16 cellular contexts compared by ENCODE assay signal in the genomic region with DNA sequence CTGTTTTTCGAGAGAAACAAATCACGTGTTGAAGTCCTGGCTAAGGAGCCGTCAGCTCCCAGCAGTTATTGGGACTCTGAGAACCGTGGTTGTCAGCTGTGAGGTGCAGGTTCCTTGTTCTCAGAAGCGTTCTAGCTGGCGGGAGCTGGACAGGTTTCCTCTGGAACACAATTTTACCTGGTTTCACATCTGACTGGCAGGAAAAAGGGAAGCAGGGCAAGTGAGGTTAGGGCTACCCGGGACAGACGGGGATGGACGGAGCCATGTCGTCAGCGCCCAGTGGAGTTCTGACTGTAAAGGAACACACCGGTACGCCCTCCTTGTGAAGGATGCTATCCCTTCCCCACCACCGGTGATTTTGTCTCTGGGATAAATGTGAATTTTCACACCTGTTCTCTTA. TPM values are rescaled to one million over a fixed set of nuclear protein-coding genes. Genes with fewer than 3 reads are reported as not detected.
DNase-seq lines count a peak whose midpoint lies in the region; ATAC-seq and TF ChIP-seq lines count a peak whose summit lies in the region.
"Had no signal": no experiment of that assay in that cellular context is flagged by ENCODE, and none has a peak within 500 bp of the region (broad histone marks: within the 10 kb centered on the region; RNA-seq: fewer than 3 reads in every experiment).

No MANE protein-coding gene starts in this region.

- H3K9me3 ChIP-seq in AG04450 (ENCODE audit: control insufficient read depth, insufficient read depth, low read length): no peaks in the 10 kb centered on the region
- H3K9me3 ChIP-seq in endodermal cell (ENCODE audit: control insufficient read depth, low read length): no peaks in the 10 kb centered on the region
- H3K9me3 ChIP-seq: BLaER1 treated with 17β-estradiol and CSF1 and Interleukin-3, amounts not matched to agents 10 nM and 100 nM; HAP-1 had no signal

- no peaks in the 10 kb centered on the region for H3K27me3 ChIP-seq in AG04450 (ENCODE audit: control insufficient read depth, insufficient read depth, low read length)
- H3K27me3 ChIP-seq in endodermal cell (ENCODE audit: control insufficient read depth, insufficient read depth, low read length, poor library complexity, severe bottlenecking): no peaks in the 10 kb centered on the region
- H3K27me3 ChIP-seq: BLaER1 treated with 17β-estradiol and CSF1 and Interleukin-3, amounts not matched to agents 10 nM and 100 nM had no signal

- no peaks in the 10 kb centered on the region for H3K9me3 Mint-ChIP-seq in endodermal cell
- no peaks in the 10 kb centered on the region for H3K9me3 Mint-ChIP-seq in osteocyte (ENCODE audit: unreplicated experiment)
- no peaks in the 10 kb centered on the region for H3K9me3 Mint-ChIP-seq in type B pancreatic cell
- H3K9me3 Mint-ChIP-seq: CD4-positive, CD25-positive, alpha-beta regulatory T cell; HFFc6 had no signal

- peaks cover 5% of the 10 kb centered on the region for H3K4me1 ChIP-seq in endodermal cell (ENCODE audit: control insufficient read depth, insufficient read depth, low read length)
- H3K4me1 ChIP-seq: HAP-1 had no signal

- DNase-seq in AG04450 (ENCODE audit: low read depth, low spot score) (no peak), endodermal cell (peak; percentile 32), osteocyte (ENCODE audit: extremely low spot score, unreplicated experiment) (no peak), type B pancreatic cell (ENCODE audit: extremely low spot score, unreplicated experiment) (no peak), NCI-H446 (lab: John Stamatoyannopoulos, UW) (no peak), substantia nigra (lab: John Stamatoyannopoulos, UW) (no peak), GDM1 (lab: John Stamatoyannopoulos, UW) (no peak)
- DNase-seq: 8988T; Calu3; CD4-positive, CD25-positive, alpha-beta regulatory T cell; DMS79; HFFc6 had no signal

- H3K36me3 ChIP-seq in endodermal cell (ENCODE audit: control insufficient read depth, insufficient read depth, low read length): no peaks in the 10 kb centered on the region

- peaks cover 13% of the 10 kb centered on the region for H3K4me1 Mint-ChIP-seq in endodermal cell
- H3K4me1 Mint-ChIP-seq in osteocyte (ENCODE audit: unreplicated experiment): peaks cover 18% of the 10 kb centered on the region
- peaks cover 16% of the 10 kb centered on the region for H3K4me1 Mint-ChIP-seq in type B pancreatic cell (ENCODE audit: unreplicated experiment)

- no peak overlapping the region for H3K9ac ChIP-seq in endodermal cell (ENCODE audit: extremely low read depth, low read length, poor library complexity, severe bottlenecking)
- H3K9ac ChIP-seq: BLaER1 treated with 17β-estradiol and CSF1 and Interleukin-3, amounts not matched to agents 10 nM and 100 nM had no signal

- POLR2A ChIA-PET in AG04450 (lab: Yijun Ruan, JAX): no interaction called here

- H3K27me3 Mint-ChIP-seq in endodermal cell (ENCODE audit: insufficient read depth) (no peaks in the 10 kb centered on the region), osteocyte (ENCODE audit: unreplicated experiment) (no peaks in the 10 kb centered on the region), type B pancreatic cell (no peaks in the 10 kb centered on the region)

- no peak overlapping the region for H3K4me3 Mint-ChIP-seq in endodermal cell
- no peak overlapping the region for H3K4me3 Mint-ChIP-seq in osteocyte (ENCODE audit: unreplicated experiment)
- H3K4me3 Mint-ChIP-seq in type B pancreatic cell: no peak overlapping the region
- H3K4me3 Mint-ChIP-seq: CD4-positive, CD25-positive, alpha-beta regulatory T cell; HFFc6 had no signal

- H3K27ac Mint-ChIP-seq in endodermal cell: no peak overlapping the region
- H3K27ac Mint-ChIP-seq in osteocyte (ENCODE audit: unreplicated experiment): peak overlapping the region; percentile 60
- peak overlapping the region; percentile 59 for H3K27ac Mint-ChIP-seq in type B pancreatic cell
- H3K27ac Mint-ChIP-seq: HFFc6 had no signal

- no peak for ATAC-seq in GM18909 (IDR thresholded peaks at IDR 0.05; ENCODE audit: poor library complexity, unreplicated experiment)
- ATAC-seq: HepG2 had no signal

- no peaks in the 10 kb centered on the region for H3K36me3 Mint-ChIP-seq in endodermal cell (ENCODE audit: low read depth)
- peaks cover 26% of the 10 kb centered on the region for H3K36me3 Mint-ChIP-seq in osteocyte (ENCODE audit: unreplicated experiment)
- H3K36me3 Mint-ChIP-seq in type B pancreatic cell: peaks cover 7% of the 10 kb centered on the region
- H3K36me3 Mint-ChIP-seq: CD4-positive, CD25-positive, alpha-beta regulatory T cell had no signal

- H3K4me3 ChIP-seq in AG04450 (ENCODE audit: low read depth, low read length): no peak overlapping the region
- no peak overlapping the region for H3K4me3 ChIP-seq in endodermal cell (ENCODE audit: low read length)
- H3K4me3 ChIP-seq: BLaER1 treated with 17β-estradiol and CSF1 and Interleukin-3, amounts not matched to agents 10 nM and 100 nM; HAP-1 had no signal

- CTCF ChIA-PET in AG04450 (lab: Charles Lee): no interaction called here

- 95% methylated on average over 13 to 14 of the region's 14 CpGs for WGBS in endodermal cell (ENCODE audit: insufficient coverage in 1 of 2, insufficient read length in 1 of 2), 2 experiments

- H3K27ac ChIP-seq in AG04450 (ENCODE audit: low read depth, low read length) (peak overlapping the region; percentile 11), endodermal cell (ENCODE audit: low read depth, low read length) (no peak overlapping the region), substantia nigra (ENCODE audit: low read depth, low read length, poor library complexity, severe bottlenecking) (no peak overlapping the region)
- H3K27ac ChIP-seq: BLaER1 treated with 17β-estradiol and CSF1 and Interleukin-3, amounts not matched to agents 10 nM and 100 nM had no signal

- TF ChIP-seq CTCF in AG04450 (IDR thresholded peaks at IDR 0.05; ENCODE audit: low read depth, low read length) (no peak), endodermal cell (conservative IDR thresholded peaks at IDR 0.05) (no peak), osteocyte (IDR thresholded peaks at IDR 0.05) (no peak), type B pancreatic cell (conservative IDR thresholded peaks at IDR 0.05) (no peak)

RNA-seq across cellular contexts. Expression of gene ITGB1BP1, which starts 26.1 kb away (rescaled TPM):
- 167 and 212 TPM in 2 replicates for polyA plus RNA-seq in AG04450 (2011; rRNA removed)
- 37.6 and 38.3 TPM in 2 replicates for polyA minus RNA-seq in AG04450 (2011; rRNA and poly(A)+ RNA removed)
- total RNA-seq in endodermal cell (10 to 100 TPM; 34.9 to 58.9 TPM), osteocyte (91.8 and 98.0 TPM in 2 replicates), type B pancreatic cell (ENCODE audit: low replicate concordance) (57.2 and 79.0 TPM in 2 replicates)
- 42.8 TPM for polyA plus RNA-seq in endodermal cell (2013, experiment 1 of 2)
- polyA plus RNA-seq in endodermal cell (2013, experiment 2 of 2): 47.2 TPM

RNA-seq across cellular contexts. Expression of gene CPSF3, which starts 26.3 kb away (rescaled TPM):
- 40.2 and 48.6 TPM in 2 replicates for polyA plus RNA-seq in AG04450 (2011; rRNA removed)
- polyA minus RNA-seq in AG04450 (2011; rRNA and poly(A)+ RNA removed): 31.8 and 45.7 TPM in 2 replicates
- total RNA-seq in endodermal cell (10 to 100 TPM; 75.0 to 85.2 TPM), osteocyte (27.7 and 28.8 TPM in 2 replicates), type B pancreatic cell (ENCODE audit: low replicate concordance) (38.9 and 60.6 TPM in 2 replicates)
- polyA plus RNA-seq in endodermal cell (2013, experiment 1 of 2): 95.0 TPM
- 83.4 TPM for polyA plus RNA-seq in endodermal cell (2013, experiment 2 of 2)
